In the genomic region with DNA sequence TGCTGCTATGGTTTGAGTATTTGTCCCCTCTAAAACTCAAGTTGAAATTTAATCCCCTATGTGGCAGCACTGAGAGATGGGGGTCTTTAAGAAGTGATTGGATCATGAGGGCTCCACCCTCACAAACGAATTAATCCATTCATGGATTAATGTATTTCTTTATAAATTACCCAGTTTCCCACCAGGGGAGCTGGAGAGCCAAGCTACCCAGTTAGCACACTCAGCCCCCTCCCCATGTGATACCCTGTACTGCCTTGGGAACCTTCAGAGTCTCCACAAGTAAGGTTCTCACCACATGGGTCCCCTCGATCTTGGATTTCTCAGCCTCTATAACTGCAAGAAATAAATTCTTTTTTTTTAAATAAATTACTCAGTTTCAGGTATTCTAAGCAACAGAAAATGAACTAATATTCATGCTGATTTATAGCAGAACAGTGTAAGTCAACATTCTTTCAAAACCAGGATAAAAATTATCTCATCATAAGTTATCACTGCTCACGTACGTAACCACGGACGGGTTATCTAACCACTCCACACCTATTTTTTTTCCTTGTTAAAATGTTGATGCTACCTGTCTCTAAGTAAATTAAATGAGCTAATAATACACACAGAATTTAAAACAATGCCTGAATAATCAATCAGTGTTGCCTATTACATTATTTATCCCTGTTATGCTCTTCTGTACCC, we compare ENCODE assay signal across 11 cellular contexts. TPM values are rescaled to one million over a fixed set of nuclear protein-coding genes. Genes with fewer than 3 reads are reported as not detected.
DNase-seq lines count a peak whose midpoint lies in the region; ATAC-seq, FAIRE-seq and TF ChIP-seq lines count a peak whose summit lies in the region.
"Had no signal": no experiment of that assay in that cellular context is flagged by ENCODE, and none has a peak within 500 bp of the region (broad histone marks: within the 10 kb centered on the region; RNA-seq: fewer than 3 reads in every experiment).

No MANE protein-coding gene starts in this region.

- FAIRE-seq in HepG2 (lab: Jason Lieb, UNC): no peak
- FAIRE-seq: G401.6, RCC 7860 had no signal

- TF ChIP-seq EP300 in HepG2 (IDR thresholded peaks at IDR 0.05; ENCODE audit: low read depth in 2 of 2, low read length in 2 of 2): no peak
- TF ChIP-seq EP300 in HepG2 (CRISPR knock-in tag; IDR thresholded peaks at IDR 0.05; ENCODE audit: borderline replicate concordance): no peak

- CTCF ChIA-PET in HepG2 (lab: Yijun Ruan, JAX; ENCODE audit: low intra/inter-chr PET ratio, low total read pairs): no interaction called here

- intact Hi-C loops in HepG2 (cut with micrococcal nuclease; ENCODE audit: unreplicated experiment): loop anchor here (5.0 to 10.0 kb wide), 2 partner anchors 76 to 384 kb away; no protein-coding TSS in a partner anchor
- intact Hi-C loops in right lobe of liver (cut with DNase I): no loop called here
- intact Hi-C loops in left colon (cut with DNase I, micrococcal nuclease): no loop called here

- TF ChIP-seq CTCF in HepG2 (CRISPR knock-in tag; IDR thresholded peaks at IDR 0.05) (0 out of 2 replicates have a peak, but pooled peaks have one; percentile 5), right lobe of liver (IDR thresholded peaks at IDR 0.05) (no peak), Loucy (conservative IDR thresholded peaks at IDR 0.05; ENCODE audit: low read length) (peak; percentile 58), cardiac fibroblast (IDR thresholded peaks at IDR 0.05; ENCODE audit: low read depth, low read length) (peak; percentile 23), smooth muscle cell (IDR thresholded peaks at IDR 0.05; ENCODE audit: borderline replicate concordance, insufficient read depth, poor library complexity, severe bottlenecking) (no peak)

- H3K79me2 ChIP-seq in HepG2 (ENCODE audit: insufficient read depth, low read length) (peaks cover 78% of the 10 kb centered on the region), Loucy (ENCODE audit: insufficient read depth, low read length) (peaks cover 85% of the 10 kb centered on the region), smooth muscle cell (ENCODE audit: low read depth) (peaks cover 85% of the 10 kb centered on the region)

- H3K36me3 ChIP-seq in HepG2 (replicated peaks in 1 of 2; ENCODE audit: control insufficient read depth in 1 of 2, insufficient read depth in 2 of 2, low read length in 2 of 2): no peaks in the 10 kb centered on the region
- H3K36me3 ChIP-seq in right lobe of liver: no peaks in the 10 kb centered on the region
- H3K36me3 ChIP-seq in Loucy (ENCODE audit: insufficient read depth, low read length): no peaks in the 10 kb centered on the region
- no peaks in the 10 kb centered on the region for H3K36me3 ChIP-seq in smooth muscle cell (ENCODE audit: low read depth)

- WGBS in HepG2 (ENCODE audit: low lambda C conversion rate): 84% methylated on average over 6 of the region's 6 CpGs
- 75% methylated on average over 6 of the region's 6 CpGs for WGBS in right lobe of liver (ENCODE audit: insufficient coverage, low coverage, low lambda C conversion rate, missing lambda C conversion rate)
- WGBS in smooth muscle cell (ENCODE audit: low lambda C conversion rate): 81% methylated on average over 6 of the region's 6 CpGs

- H3F3A ChIP-seq in Loucy (ENCODE audit: low read depth): no peaks in the 10 kb centered on the region; the same call in 1 of the 2 replicates
- H3F3A ChIP-seq in smooth muscle cell (ENCODE audit: low read depth): peaks cover 6% of the 10 kb centered on the region

- H3K4me3 ChIP-seq in HepG2 (replicated peaks in 1 of 3; ENCODE audit: insufficient read depth in 1 of 3, low read depth in 2 of 3, low read length in 3 of 3) (no peak overlapping the region), right lobe of liver (no peak overlapping the region), Loucy (ENCODE audit: low read length, poor library complexity, severe bottlenecking) (peak overlapping the region; percentile 92), cardiac fibroblast (replicated peaks in 1 of 2; ENCODE audit: low read depth in 2 of 2, low read length in 2 of 2) (no peak overlapping the region), smooth muscle cell (no peak overlapping the region)

- POLR2A ChIA-PET in HepG2 (lab: Yijun Ruan, JAX): interaction anchor here (1.9 kb wide), 1 partner anchor 49 kb away, joined by 8 read pairs; the partner anchor contains the start of gene PHLDA1

- no TSS peak for BruUV-seq in HepG2 (replicated peaks; lab: Mats Ljungman, UMichigan)

- in situ Hi-C loops in HepG2 (cut with HindIII; ENCODE audit: extremely low pct_ligation_motif_present, low pct_unique_long_range_greater_than_20kb): no loop called here

- H3K4me1 ChIP-seq in HepG2 (ENCODE audit: insufficient read depth, low read length) (peaks cover 74% of the 10 kb centered on the region), right lobe of liver (peaks cover 0 to 15% (median 0%) of the 10 kb centered on the region in 4 donors), Loucy (ENCODE audit: insufficient read depth, low read length, poor library complexity, severe bottlenecking) (peaks cover 62% of the 10 kb centered on the region), smooth muscle cell (ENCODE audit: low read depth) (peaks cover 27% of the 10 kb centered on the region)

- H3K9me3 ChIP-seq in HepG2 (ENCODE audit: low read length) (no peaks in the 10 kb centered on the region), right lobe of liver (no peaks in the 10 kb centered on the region), Loucy (ENCODE audit: insufficient read depth, low read depth, low read length) (no peaks in the 10 kb centered on the region), smooth muscle cell (replicated peaks; ENCODE audit: low read depth) (no peaks in the 10 kb centered on the region)

- H3K4me2 ChIP-seq in HepG2 (ENCODE audit: low read depth, low read length) (peak overlapping the region; percentile 87), Loucy (ENCODE audit: low read depth, low read length, poor library complexity, severe bottlenecking) (peak overlapping the region; percentile 94), smooth muscle cell (peak overlapping the region; percentile 99)

- H3K9me2 ChIP-seq in Loucy (replicated peaks; ENCODE audit: low read depth, low read length): no peaks in the 10 kb centered on the region

- TF ChIP-seq RAD21 in HepG2 (CRISPR knock-in tag; IDR thresholded peaks at IDR 0.05): no peak

- H4K20me1 ChIP-seq in HepG2 (ENCODE audit: insufficient read depth, low read length) (peaks cover 59% of the 10 kb centered on the region), Loucy (ENCODE audit: insufficient read depth, low read length, poor library complexity, severe bottlenecking) (peaks cover 81% of the 10 kb centered on the region), smooth muscle cell (ENCODE audit: low read depth) (peaks cover 78% of the 10 kb centered on the region)

- DNase-seq in HepG2 (ENCODE audit: low spot score): peak; percentile 4
- DNase-seq in right lobe of liver: no peak
- no peak for DNase-seq in cardiac fibroblast (ENCODE audit: low read depth in 2 of 2)
- no peak for DNase-seq in smooth muscle cell (lab: John Stamatoyannopoulos, UW; ENCODE audit: unreplicated experiment)
- DNase-seq in SW480 (ENCODE audit: low spot score): no peak
- DNase-seq in left colon: no peak
- no peak for DNase-seq in kidney glomerular epithelial cell (lab: John Stamatoyannopoulos, UW)
- DNase-seq: activated CD8-positive, alpha-beta memory T cell treated with anti-CD3 and anti-CD28 coated beads, Interleukin-2, amount 50 U/mL, for 4 hours had no signal

- no peak overlapping the region for H2AFZ ChIP-seq in HepG2 (ENCODE audit: low read length)
- no peak overlapping the region for H2AFZ ChIP-seq in Loucy (ENCODE audit: low read length)
- no peak overlapping the region for H2AFZ ChIP-seq in smooth muscle cell (ENCODE audit: low read depth)

- no peak for TF ChIP-seq POLR2A in HepG2 (IDR thresholded peaks at IDR 0.05; ENCODE audit: insufficient read depth in 1 of 2, low read depth in 2 of 2, low read length in 2 of 2)
- no peak for TF ChIP-seq POLR2A in right lobe of liver (IDR thresholded peaks at IDR 0.05)

- H3K9ac ChIP-seq in HepG2 (ENCODE audit: insufficient read depth, low read depth, low read length) (no peak overlapping the region), Loucy (ENCODE audit: low read depth, low read length, poor library complexity, severe bottlenecking) (peak overlapping the region; percentile 96), smooth muscle cell (ENCODE audit: low read depth) (no peak overlapping the region)

- no peak for ATAC-seq in HepG2
- no peak for ATAC-seq in right lobe of liver
- no peak for ATAC-seq in left colon

- H3K27ac ChIP-seq in HepG2 (ENCODE audit: extremely low read length, insufficient read depth, low read length) (no peak overlapping the region), right lobe of liver (no peak overlapping the region), smooth muscle cell (ENCODE audit: low read depth) (peak overlapping the region; percentile 99)

- H3K27me3 ChIP-seq in HepG2 (ENCODE audit: control insufficient read depth in 1 of 2, insufficient read depth in 2 of 2, low read length in 2 of 2) (no peaks in the 10 kb centered on the region), right lobe of liver (no peaks in the 10 kb centered on the region), Loucy (ENCODE audit: insufficient read depth, low read length, poor library complexity, severe bottlenecking) (peaks cover 3% of the 10 kb centered on the region), smooth muscle cell (ENCODE audit: low read depth) (no peaks in the 10 kb centered on the region)

RNA-seq across cellular contexts. Expression of gene NAP1L1, which starts 3.6 kb away (rescaled TPM):
- total RNA-seq in HepG2 (2016; rRNA removed; fragmentation: Illumina TruSeq; extraction: Trizol): 309 and 454 TPM in 2 replicates
- total RNA-seq in HepG2 (2016; cell fraction: cytosol; rRNA removed; fragmentation: Illumina TruSeq; extraction: Trizol; ENCODE audit: low read depth): 121 and 153 TPM in 2 replicates
- total RNA-seq in HepG2 (2016; cell fraction: insoluble cytoplasmic fraction; rRNA removed; fragmentation: Illumina TruSeq; extraction: Trizol): 331 and 431 TPM in 2 replicates
- total RNA-seq in HepG2 (2016; cell fraction: membrane; rRNA removed; fragmentation: Illumina TruSeq; extraction: Trizol): 376 and 465 TPM in 2 replicates
- total RNA-seq in HepG2 (2016; cell fraction: nucleus; rRNA removed; fragmentation: Illumina TruSeq; extraction: Trizol): 177 and 205 TPM in 2 replicates
- polyA plus RNA-seq in HepG2 (2011; rRNA removed): 154 and 207 TPM in 2 replicates
- polyA plus RNA-seq in HepG2 (2011; cell fraction: cytosol; rRNA removed): 106 and 129 TPM in 2 replicates
- polyA plus RNA-seq in HepG2 (2011; cell fraction: nucleus; rRNA removed): 58.1 and 82.0 TPM in 2 replicates
- 483 and 505 TPM in 2 replicates for polyA plus RNA-seq in HepG2 (2012)
- polyA plus RNA-seq in HepG2 (2016; cell fraction: cytosol; fragmentation: Illumina TruSeq; extraction: Trizol; ENCODE audit: low read depth): 301 and 332 TPM in 2 replicates
- polyA plus RNA-seq in HepG2 (2016; cell fraction: insoluble cytoplasmic fraction; fragmentation: Illumina TruSeq; extraction: Trizol; ENCODE audit: low read depth): 675 and 683 TPM in 2 replicates
- 622 and 757 TPM in 2 replicates for polyA plus RNA-seq in HepG2 (2016; cell fraction: membrane; fragmentation: Illumina TruSeq; extraction: Trizol; ENCODE audit: low read depth)
- polyA plus RNA-seq in HepG2 (2016; cell fraction: nucleus; fragmentation: Illumina TruSeq; extraction: Trizol; ENCODE audit: insufficient read depth, low read depth): 341 and 359 TPM in 2 replicates
- polyA minus RNA-seq in HepG2 (2011; rRNA and poly(A)+ RNA removed; ENCODE audit: low replicate concordance): 35.4 and 66.0 TPM in 2 replicates
- polyA minus RNA-seq in HepG2 (2011; cell fraction: cytosol; rRNA and poly(A)+ RNA removed): 145 and 146 TPM in 2 replicates
- 185 and 189 TPM in 2 replicates for polyA minus RNA-seq in HepG2 (2011; cell fraction: nucleus; rRNA and poly(A)+ RNA removed)
- 10 to 100 TPM; 61.9 to 99.1 (median 81.5) TPM for total RNA-seq in right lobe of liver
- 221 and 282 TPM in 2 replicates for total RNA-seq in smooth muscle cell
- 110 and 127 TPM in 2 replicates for polyA plus RNA-seq in smooth muscle cell
- total RNA-seq in left colon: 100 to 1,000 TPM in 1 of 2 donors, 10 to 100 TPM in 1; 91.5 to 126 TPM

RNA-seq across cellular contexts. Expression of gene PHLDA1, which starts 49.3 kb away (rescaled TPM):
- 41.0 and 42.6 TPM in 2 replicates for total RNA-seq in HepG2 (2016; rRNA removed; fragmentation: Illumina TruSeq; extraction: Trizol)
- total RNA-seq in HepG2 (2016; cell fraction: cytosol; rRNA removed; fragmentation: Illumina TruSeq; extraction: Trizol; ENCODE audit: low read depth): 17.8 and 19.6 TPM in 2 replicates
- total RNA-seq in HepG2 (2016; cell fraction: insoluble cytoplasmic fraction; rRNA removed; fragmentation: Illumina TruSeq; extraction: Trizol): 40.7 and 41.0 TPM in 2 replicates
- 46.7 and 48.5 TPM in 2 replicates for total RNA-seq in HepG2 (2016; cell fraction: membrane; rRNA removed; fragmentation: Illumina TruSeq; extraction: Trizol)
- 48.4 and 49.5 TPM in 2 replicates for total RNA-seq in HepG2 (2016; cell fraction: nucleus; rRNA removed; fragmentation: Illumina TruSeq; extraction: Trizol)
- 30.5 and 33.8 TPM in 2 replicates for polyA plus RNA-seq in HepG2 (2011; rRNA removed)
- polyA plus RNA-seq in HepG2 (2011; cell fraction: cytosol; rRNA removed): 25.4 and 27.1 TPM in 2 replicates
- 24.3 and 25.8 TPM in 2 replicates for polyA plus RNA-seq in HepG2 (2011; cell fraction: nucleus; rRNA removed)
- 19.1 and 25.3 TPM in 2 replicates for polyA plus RNA-seq in HepG2 (2012)
- polyA plus RNA-seq in HepG2 (2016; cell fraction: cytosol; fragmentation: Illumina TruSeq; extraction: Trizol; ENCODE audit: low read depth): 10.9 and 15.0 TPM in 2 replicates
- polyA plus RNA-seq in HepG2 (2016; cell fraction: insoluble cytoplasmic fraction; fragmentation: Illumina TruSeq; extraction: Trizol; ENCODE audit: low read depth): 61.4 and 62.2 TPM in 2 replicates
- 29.1 and 33.4 TPM in 2 replicates for polyA plus RNA-seq in HepG2 (2016; cell fraction: membrane; fragmentation: Illumina TruSeq; extraction: Trizol; ENCODE audit: low read depth)
- polyA plus RNA-seq in HepG2 (2016; cell fraction: nucleus; fragmentation: Illumina TruSeq; extraction: Trizol; ENCODE audit: insufficient read depth, low read depth): 87.7 and 87.9 TPM in 2 replicates
- 3.0 and 40.9 TPM in 2 replicates for polyA minus RNA-seq in HepG2 (2011; rRNA and poly(A)+ RNA removed; ENCODE audit: low replicate concordance)
- polyA minus RNA-seq in HepG2 (2011; cell fraction: cytosol; rRNA and poly(A)+ RNA removed): 43.4 and 48.0 TPM in 2 replicates
- 53.5 and 53.8 TPM in 2 replicates for polyA minus RNA-seq in HepG2 (2011; cell fraction: nucleus; rRNA and poly(A)+ RNA removed)
- total RNA-seq in right lobe of liver: 10 to 100 TPM in 4 of 6 experiments, 1 to 10 TPM in 2; 1.7 to 22.4 (median 14.3) TPM
- 88.6 and 91.3 TPM in 2 replicates for total RNA-seq in smooth muscle cell
- 69.7 and 70.2 TPM in 2 replicates for polyA plus RNA-seq in smooth muscle cell
- total RNA-seq in left colon: 1 to 10 TPM; 4.9 to 5.8 TPM

Comparison
In these comparisons a context has a peak if more than half of its experiments do, and no peak if none do; other contexts are left out.
1. CTCF ChIP-seq: peak in HepG2 (single experiment), Loucy (single experiment) and cardiac fibroblast (single experiment); none in right lobe of liver (0 of 4) and smooth muscle cell (single experiment).
2. Peak in every context shown above with its lines, with median percentiles within 50 percentile points of each other: H3K4me2 ChIP-seq.